In genomic region chr3:138477120-138477519, GRCh38 we compare ENCODE assay signal across 26 cellular contexts. TPM values are rescaled to one million over a fixed set of nuclear protein-coding genes. Genes with fewer than 3 reads are reported as not detected.
DNase-seq lines count a peak whose midpoint lies in the region; ATAC-seq and TF ChIP-seq lines count a peak whose summit lies in the region.
"Had no signal": no experiment of that assay in that cellular context is flagged by ENCODE, and none has a peak within 500 bp of the region (broad histone marks: within the 10 kb centered on the region; RNA-seq: fewer than 3 reads in every experiment).

No MANE protein-coding gene starts in this region.

- H3K9me3 ChIP-seq in left lung = no peaks in the 10 kb centered on the region
- no peaks in the 10 kb centered on the region for H3K9me3 ChIP-seq in upper lobe of left lung
- H3K9me3 ChIP-seq: BE2C had no signal

- intact Hi-C loops in left lung (cut with DNase I) = no loop called here

- H3K4me1 Mint-ChIP-seq in osteocyte (ENCODE audit: unreplicated experiment) = no peaks in the 10 kb centered on the region
- H3K4me1 Mint-ChIP-seq: CD4-positive, CD25-positive, alpha-beta regulatory T cell; CD8-positive, alpha-beta memory T cell; IgD-negative memory B cell had no signal

- H3K4me3 ChIP-seq in left lung (no peak overlapping the region), upper lobe of left lung (no peak overlapping the region)
- H3K4me3 ChIP-seq: GM12878 had no signal

- peak; percentile 19 for DNase-seq in astrocyte of the hippocampus (ENCODE audit: low read depth, low spot score)
- DNase-seq in left lung = no peak
- DNase-seq in mesenteric fat pad (ENCODE audit: low spot score) = peak; percentile 47
- peak in 1 of 2 donors; percentile 62 for DNase-seq in upper lobe of left lung
- DNase-seq in osteocyte (ENCODE audit: extremely low spot score, unreplicated experiment) = no peak
- DNase-seq: ACHN; BE2C; C1 segment of cervical spinal cord; CD4-positive, CD25-positive, alpha-beta regulatory T cell; CD8-positive, alpha-beta memory T cell; COR-L47; DMS 273 treated with DMSO at 0.1 percent for 48 hours; DMS53; DND-41; EL; GOT3; H7; HFFc6 had no signal

- no peak for TF ChIP-seq POLR2A in upper lobe of left lung (IDR thresholded peaks at IDR 0.05)

- no peaks in the 10 kb centered on the region for H3K9me3 Mint-ChIP-seq in osteocyte (ENCODE audit: unreplicated experiment)
- H3K9me3 Mint-ChIP-seq: HFFc6, IgD-negative memory B cell had no signal

- no peak for TF ChIP-seq EP300 in upper lobe of left lung (IDR thresholded peaks at IDR 0.05)

- H3K36me3 ChIP-seq in left lung = no peaks in the 10 kb centered on the region
- H3K36me3 ChIP-seq in upper lobe of left lung = peaks cover 0 to 8% (median 0%) of the 10 kb centered on the region in 4 donors
- H3K36me3 ChIP-seq: BE2C had no signal

- H3K27ac ChIP-seq in left lung (peak overlapping the region; percentile 0 to 11), upper lobe of left lung (peak overlapping the region; percentile 9 to 45 (median 28))

- peaks cover 12% of the 10 kb centered on the region for H3K27me3 Mint-ChIP-seq in osteocyte (ENCODE audit: unreplicated experiment)

- H3K4me1 ChIP-seq in left lung = peaks cover 3 to 8% of the 10 kb centered on the region in 2 donors
- H3K4me1 ChIP-seq in upper lobe of left lung = peaks cover 0 to 27% (median 13%) of the 10 kb centered on the region in 4 donors
- H3K4me1 ChIP-seq: BE2C had no signal

- H3K4me3 Mint-ChIP-seq in osteocyte (ENCODE audit: unreplicated experiment) = no peak overlapping the region
- H3K4me3 Mint-ChIP-seq: CD4-positive, CD25-positive, alpha-beta regulatory T cell; CD8-positive, alpha-beta memory T cell; HFFc6; IgD-negative memory B cell had no signal

- TF ChIP-seq CTCF in left lung (IDR thresholded peaks at IDR 0.05) (no peak), upper lobe of left lung (IDR thresholded peaks at IDR 0.05) (peak in 1 of 6 experiments; percentile 40), osteocyte (IDR thresholded peaks at IDR 0.05) (no peak)

- H3K27me3 ChIP-seq in left lung (no peaks in the 10 kb centered on the region), upper lobe of left lung (no peaks in the 10 kb centered on the region)
- H3K27me3 ChIP-seq: BE2C had no signal

- H3K36me3 Mint-ChIP-seq in osteocyte (ENCODE audit: unreplicated experiment) = peaks cover 2% of the 10 kb centered on the region
- H3K36me3 Mint-ChIP-seq: CD4-positive, CD25-positive, alpha-beta regulatory T cell; CD8-positive, alpha-beta memory T cell; IgD-negative memory B cell had no signal

- H3K27ac Mint-ChIP-seq in osteocyte (ENCODE audit: unreplicated experiment) = no peak overlapping the region
- H3K27ac Mint-ChIP-seq: CD4-positive, CD25-positive, alpha-beta regulatory T cell; CD8-positive, alpha-beta memory T cell; HFFc6; IgD-negative memory B cell had no signal

- peak; percentile 74 for ATAC-seq in left lung
- peak; percentile 29 to 49 for ATAC-seq in upper lobe of left lung (ENCODE audit: low FRiP score in 2 of 2)
- no peak for ATAC-seq in HG02870 (IDR thresholded peaks at IDR 0.05; ENCODE audit: unreplicated experiment)
- no peak for ATAC-seq in GM21717 (IDR thresholded peaks at IDR 0.05; ENCODE audit: unreplicated experiment)
- ATAC-seq in GM19328 (IDR thresholded peaks at IDR 0.05; ENCODE audit: unreplicated experiment) = no peak
- ATAC-seq: GM12878, HCT116, HepG2 had no signal

RNA-seq across cellular contexts. Expression of gene ESYT3, which starts 42.7 kb away (rescaled TPM):
- total RNA-seq in left lung (10 to 100 TPM; 24.5 to 44.4 TPM), mesenteric fat pad (0.19 TPM), upper lobe of left lung (10 to 100 TPM; 45.9 to 93.3 (median 54.6) TPM), osteocyte (0.21 and 0.34 TPM in 2 replicates)
- total RNA-seq: CD4-positive, CD25-positive, alpha-beta regulatory T cell; G401; GM12878 had no signal

Comparison
In these comparisons a context has a peak if more than half of its experiments do, and no peak if none do; other contexts are left out.
1. DNase-seq: peak in astrocyte of the hippocampus (single experiment) and mesenteric fat pad (single experiment); none in left lung (0 of 2) and osteocyte (single experiment).
2. ATAC-seq: peak in left lung (single experiment) and upper lobe of left lung (2 of 2); none in HG02870 (single experiment), GM21717 (single experiment) and GM19328 (single experiment).
3. RNA of gene ESYT3, which starts 42.7 kb away (total RNA-seq): 45.9 to 93.3 TPM in upper lobe of left lung and 24.5 to 44.4 TPM in left lung; 0.21 to 0.34 TPM in osteocyte and 0.19 TPM in mesenteric fat pad (single experiment); every median in the first group is over 10 times any median in the second.